Comparison of ENCODE assay signal across 16 cellular contexts in the genomic region with DNA sequence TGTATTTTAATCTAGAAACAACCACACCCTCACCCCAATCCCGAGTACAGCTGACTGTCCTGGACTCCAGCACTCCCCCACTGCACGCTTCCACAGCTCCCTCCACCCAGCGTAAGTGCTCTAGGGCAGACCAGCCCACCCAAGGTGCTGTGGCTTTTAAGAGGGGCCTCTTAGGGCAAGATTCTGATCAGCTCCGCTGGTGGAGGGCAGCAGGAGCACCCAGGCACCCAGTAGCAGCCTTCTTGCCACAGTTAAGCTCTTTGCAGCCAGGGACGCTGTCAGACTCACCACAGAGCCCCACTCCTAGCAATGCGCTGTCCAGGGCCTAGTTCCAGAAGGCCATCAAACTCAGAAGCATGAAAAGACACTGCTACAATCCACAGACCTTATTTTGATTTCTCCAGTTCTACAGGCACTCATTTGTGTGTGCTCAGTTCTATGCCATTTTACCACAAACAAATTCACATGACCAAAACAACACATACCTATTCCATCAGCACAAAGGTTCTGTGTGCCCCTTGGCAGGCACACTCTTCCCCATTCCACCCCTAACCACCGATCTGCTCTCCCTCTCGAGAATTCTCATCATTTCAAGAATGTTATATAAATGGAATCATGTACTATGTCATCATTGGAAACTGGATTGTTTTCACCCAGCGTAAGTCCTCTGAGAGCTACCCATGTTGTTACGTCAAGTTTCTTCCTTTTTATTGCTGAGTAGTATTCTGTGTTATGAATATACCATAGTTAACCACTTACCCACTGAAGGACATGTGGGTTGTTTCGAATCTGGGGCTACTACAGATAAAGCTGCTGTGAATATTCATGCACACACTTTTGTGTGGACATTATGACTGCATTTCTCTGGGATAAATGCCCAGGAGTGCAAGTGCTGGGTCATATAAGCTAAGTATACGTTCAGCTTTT. TPM values are rescaled to one million over a fixed set of nuclear protein-coding genes. Genes with fewer than 3 reads are reported as not detected.
A peak's percentile ranks its signal among the peaks of the same experiment; 100 is the strongest.
DNase-seq lines count a peak whose midpoint lies in the region; ATAC-seq and TF ChIP-seq lines count a peak whose summit lies in the region.
"Had no signal": no experiment of that assay in that cellular context is flagged by ENCODE, and none has a peak within 500 bp of the region (broad histone marks: within the 10 kb centered on the region; RNA-seq: fewer than 3 reads in every experiment).

No MANE protein-coding gene starts in this region.

- no peak overlapping the region for H3K14ac ChIP-seq in neuronal stem cell (ENCODE audit: low read length)

- TF ChIP-seq POLR2A in esophagus muscularis mucosa (IDR thresholded peaks at IDR 0.05; ENCODE audit: low read depth) (no peak), testis (IDR thresholded peaks at IDR 0.05) (no peak)

- H3K4me1 Mint-ChIP-seq in activated CD4-positive, alpha-beta T cell treated with anti-CD3 and anti-CD28 coated beads for 36 hours: peaks cover 80% of the 10 kb centered on the region
- H3K4me1 Mint-ChIP-seq in central memory CD8-positive, alpha-beta T cell: peaks cover 76% of the 10 kb centered on the region

- H2BK15ac ChIP-seq in neuronal stem cell (ENCODE audit: low read length): no peak overlapping the region

- H3K4me1 ChIP-seq in SJSA1 (replicated peaks) (peaks cover 55% of the 10 kb centered on the region), neuronal stem cell (ENCODE audit: control insufficient read depth in 2 of 2, insufficient read depth in 1 of 2, low read depth in 1 of 2, low read length in 2 of 2) (no peaks in the 10 kb centered on the region), esophagus muscularis mucosa (peaks cover 0 to 4% (median 2%) of the 10 kb centered on the region in 4 donors), testis (no peaks in the 10 kb centered on the region)

- H3K18ac ChIP-seq in neuronal stem cell (ENCODE audit: low read length): no peak overlapping the region

- H2BK12ac ChIP-seq in neuronal stem cell (ENCODE audit: low read length): no peak overlapping the region

- no peaks in the 10 kb centered on the region for H3K9me3 Mint-ChIP-seq in activated CD4-positive, alpha-beta T cell treated with anti-CD3 and anti-CD28 coated beads for 36 hours (ENCODE audit: low read depth)
- H3K9me3 Mint-ChIP-seq in central memory CD8-positive, alpha-beta T cell: no peaks in the 10 kb centered on the region

- peak; percentile 19 for DNase-seq in activated CD4-positive, alpha-beta T cell treated with anti-CD3 and anti-CD28 coated beads for 36 hours
- no peak for DNase-seq in activated CD4-positive, alpha-beta T cell treated with anti-CD3 and anti-CD28 coated beads for 4 hours
- DNase-seq in SJSA1 (ENCODE audit: low read depth in 1 of 2, low spot score in 2 of 2) (peak; percentile 88 to 95), neuronal stem cell (ENCODE audit: low spot score) (no peak), esophagus muscularis mucosa (ENCODE audit: extremely low spot score) (no peak), NCI-H2107 (lab: John Stamatoyannopoulos, UW) (no peak), testis (no peak)
- DNase-seq in central memory CD8-positive, alpha-beta T cell (ENCODE audit: low spot score in 2 of 2): no peak
- DNase-seq: glutamatergic neuron, GOT3, NCI-H1105, NCI-H526, SIG-M5 had no signal

- H3K4me3 Mint-ChIP-seq in activated CD4-positive, alpha-beta T cell treated with anti-CD3 and anti-CD28 coated beads for 36 hours: no peak overlapping the region
- peak overlapping the region; percentile 5 for H3K4me3 Mint-ChIP-seq in central memory CD8-positive, alpha-beta T cell

- TF ChIP-seq CTCF in esophagus muscularis mucosa (IDR thresholded peaks at IDR 0.05) (no peak), testis (IDR thresholded peaks at IDR 0.05) (no peak)

- CTCF ChIA-PET in activated CD4-positive, alpha-beta T cell treated with anti-CD3 and anti-CD28 coated beads for 36 hours (lab: Charles Lee): interaction anchor here (0.7 to 1.0 kb wide), 3 partner anchors 15 to 43 kb away, joined by 3 to 4 read pairs (median 3); no protein-coding TSS in a partner anchor

- TF ChIP-seq EP300 in esophagus muscularis mucosa (IDR thresholded peaks at IDR 0.05): no peak

- H3K36me3 ChIP-seq in SJSA1 (peaks cover 12% of the 10 kb centered on the region), neuronal stem cell (replicated peaks in 1 of 2; ENCODE audit: control insufficient read depth in 2 of 2, insufficient read depth in 2 of 2, low read length in 2 of 2) (peaks cover 2 to 4% of the 10 kb centered on the region in 2 donors), esophagus muscularis mucosa (no peaks in the 10 kb centered on the region), testis (ENCODE audit: low read depth, missing control alignments) (no peaks in the 10 kb centered on the region)
- H3K36me3 ChIP-seq: neutrophil had no signal

- peak; percentile 12 for ATAC-seq in activated CD4-positive, alpha-beta T cell treated with anti-CD3 and anti-CD28 coated beads for 36 hours
- ATAC-seq in central memory CD8-positive, alpha-beta T cell (replicated peaks; ENCODE audit: extremely low read depth, poor library complexity, severe bottlenecking): no peak

- H3K9ac ChIP-seq in neuronal stem cell (ENCODE audit: low read depth, low read length, poor library complexity): peak overlapping the region; percentile 34

- no peak overlapping the region for H4K91ac ChIP-seq in neuronal stem cell (ENCODE audit: low read depth, low read length, poor library complexity)

- H3K27me3 Mint-ChIP-seq in activated CD4-positive, alpha-beta T cell treated with anti-CD3 and anti-CD28 coated beads for 36 hours: no peaks in the 10 kb centered on the region
- H3K27me3 Mint-ChIP-seq in central memory CD8-positive, alpha-beta T cell: no peaks in the 10 kb centered on the region

- H3K4me3 ChIP-seq in SJSA1 (peak overlapping the region; percentile 27), neuronal stem cell (ENCODE audit: low read length in 2 of 2) (no peak overlapping the region), esophagus muscularis mucosa (no peak overlapping the region), testis (no peak overlapping the region)
- H3K4me3 ChIP-seq: smooth muscle cell had no signal

- no peak overlapping the region for H3K4ac ChIP-seq in neuronal stem cell (ENCODE audit: low read length)

- peaks cover 44% of the 10 kb centered on the region for H3K36me3 Mint-ChIP-seq in activated CD4-positive, alpha-beta T cell treated with anti-CD3 and anti-CD28 coated beads for 36 hours (ENCODE audit: low read depth)
- peaks cover 10% of the 10 kb centered on the region for H3K36me3 Mint-ChIP-seq in central memory CD8-positive, alpha-beta T cell (ENCODE audit: insufficient read depth)

- no CpG with 5 or more reads among the region's 12 CpGs for WGBS in neuronal stem cell (ENCODE audit: extremely low coverage in 2 of 2, insufficient read length in 2 of 2, insufficient replicate concordance in 1 of 2), 2 donors
- WGBS in esophagus muscularis mucosa: 85% methylated on average over 12 of the region's 12 CpGs
- 87 to 88% methylated on average over 12 of the region's 12 CpGs for WGBS in testis, 2 donors

- no peak overlapping the region for H2AFZ ChIP-seq in neuronal stem cell (ENCODE audit: low read length)

- peak overlapping the region; percentile 21 for H3K23ac ChIP-seq in neuronal stem cell (ENCODE audit: low read depth, low read length, poor library complexity)

- H2AK5ac ChIP-seq in neuronal stem cell (ENCODE audit: low read depth, low read length): no peak overlapping the region

- no peak overlapping the region for H2BK120ac ChIP-seq in neuronal stem cell (ENCODE audit: low read depth, low read length)

- peaks cover 2% of the 10 kb centered on the region for H3K79me1 ChIP-seq in neuronal stem cell (ENCODE audit: low read depth, low read length)

- intact Hi-C loops in activated CD4-positive, alpha-beta T cell treated with anti-CD3 and anti-CD28 coated beads for 36 hours (cut with DNase I, micrococcal nuclease): loop anchor here in 1 of 2 experiments (10.0 kb wide), 1 partner anchor 421 kb away; no protein-coding TSS in a partner anchor
- intact Hi-C loops in esophagus muscularis mucosa (cut with DNase I): no loop called here
- intact Hi-C loops in testis (cut with DNase I; ENCODE audit: low total_unique reads): no loop called here

- H4K8ac ChIP-seq in neuronal stem cell (ENCODE audit: low read depth, low read length): no peak overlapping the region

- H3K27me3 ChIP-seq in SJSA1 (replicated peaks) (no peaks in the 10 kb centered on the region), neuronal stem cell (ENCODE audit: control insufficient read depth in 3 of 3, insufficient read depth in 3 of 3, low read depth in 1 of 3, low read length in 3 of 3) (no peaks in the 10 kb centered on the region), esophagus muscularis mucosa (no peaks in the 10 kb centered on the region), testis (no peaks in the 10 kb centered on the region)
- H3K27me3 ChIP-seq: neutrophil had no signal

- H3K4me2 ChIP-seq in neuronal stem cell (ENCODE audit: insufficient read depth, low read length, poor library complexity, severe bottlenecking): no peak overlapping the region
- H3K4me2 ChIP-seq: smooth muscle cell had no signal

- H3K9me3 ChIP-seq in SJSA1 (replicated peaks) (no peaks in the 10 kb centered on the region), neuronal stem cell (replicated peaks in 1 of 2; ENCODE audit: control insufficient read depth in 2 of 2, insufficient read depth in 1 of 2, low read depth in 1 of 2, low read length in 2 of 2) (no peaks in the 10 kb centered on the region), esophagus muscularis mucosa (no peaks in the 10 kb centered on the region), testis (no peaks in the 10 kb centered on the region)
- H3K9me3 ChIP-seq: neutrophil had no signal

- POLR2A ChIA-PET in activated CD4-positive, alpha-beta T cell treated with anti-CD3 and anti-CD28 coated beads for 36 hours (lab: Charles Lee): interaction anchor here (0.8 to 1.2 kb wide), 4 partner anchors 14 to 148 kb away, joined by 3 to 4 read pairs (median 3); partner anchors contain the start of genes CEP192 and PTPN2

- peak overlapping the region; percentile 83 for H3K27ac Mint-ChIP-seq in activated CD4-positive, alpha-beta T cell treated with anti-CD3 and anti-CD28 coated beads for 36 hours
- H3K27ac Mint-ChIP-seq in central memory CD8-positive, alpha-beta T cell (ENCODE audit: low read depth): peak overlapping the region; percentile 61

- H2BK5ac ChIP-seq in neuronal stem cell (ENCODE audit: low read length): no peak overlapping the region

- peak overlapping the region; percentile 93 for H3K27ac ChIP-seq in SJSA1
- no peak overlapping the region for H3K27ac ChIP-seq in neuronal stem cell (replicated peaks; ENCODE audit: low read length)
- no peak overlapping the region for H3K27ac ChIP-seq in esophagus muscularis mucosa (replicated peaks in 1 of 4)
- no peak overlapping the region for H3K27ac ChIP-seq in testis
- H3K27ac ChIP-seq: 22Rv1, neutrophil had no signal

RNA-seq across cellular contexts. Expression of gene PTPN2, which starts 40.4 kb away (rescaled TPM):
- total RNA-seq in activated CD4-positive, alpha-beta T cell treated with anti-CD3 and anti-CD28 coated beads for 36 hours: 10 to 100 TPM; 60.6 to 72.9 TPM
- 52.2 and 52.7 TPM in 2 replicates for total RNA-seq in SJSA1 (2014; rRNA removed; shearing (Covaris generic))
- polyA plus RNA-seq in neuronal stem cell (2013, experiment 1 of 2): 32.5 TPM
- 32.5 TPM for polyA plus RNA-seq in neuronal stem cell (2013, experiment 2 of 2)
- total RNA-seq in esophagus muscularis mucosa (10 to 100 TPM; 14.3 to 27.5 (median 18.0) TPM), testis (10 to 100 TPM; 37.4 to 41.5 TPM)
- 24.5 TPM for polyA plus RNA-seq in testis (ENCODE audit: insufficient read depth, low read depth, low replicate concordance)

Comparison
In these comparisons a context has a peak if more than half of its experiments do, and no peak if none do; other contexts are left out.
1. DNase-seq: peak in activated CD4-positive, alpha-beta T cell treated with anti-CD3 and anti-CD28 coated beads for 36 hours (single experiment) and SJSA1 (2 of 2); none in activated CD4-positive, alpha-beta T cell treated with anti-CD3 and anti-CD28 coated beads for 4 hours (0 of 2), central memory CD8-positive, alpha-beta T cell (0 of 2), neuronal stem cell (single experiment), esophagus muscularis mucosa (single experiment), NCI-H2107 (single experiment) and testis (single experiment).